ENCODE assay signal across 8 cellular contexts in genomic region chr17:38799501-38800236, GRCh38. TPM values are rescaled to one million over a fixed set of nuclear protein-coding genes. Genes with fewer than 3 reads are reported as not detected.
DNase-seq lines count a peak whose midpoint lies in the region; ATAC-seq and TF ChIP-seq lines count a peak whose summit lies in the region.

TSS of gene PIP4K2B (minus strand) at chr17:38799556. CDS start at chr17:38799424, 132 bp downstream.

- peak; percentile 98 for DNase-seq in ELF-1 (ENCODE audit: low read depth, low spot score)
- peak; percentile 99 for DNase-seq in H7
- DNase-seq in M059J (ENCODE audit: low read depth): peak; percentile 95
- peak; percentile 78 for DNase-seq in activated T-helper 9 cell treated with anti-CD3 and anti-CD28 coated beads, Interleukin-2, amount 50 U/mL, for 16 hours (ENCODE audit: low read depth)
- DNase-seq in fibroblast of peridontal ligament (ENCODE audit: extremely low read depth): peak; percentile 97
- DNase-seq in natural killer cell: peak; percentile 74
- peak; percentile 62 to 90 (median 85) for DNase-seq in stimulated activated naive CD4-positive, alpha-beta T cell (lab: John Stamatoyannopoulos, UW)

- peaks cover 8% of the 10 kb centered on the region for H3K36me3 ChIP-seq in H7 (replicated peaks; ENCODE audit: control insufficient read depth, insufficient read depth, low read length)

- peak within 1 kb of the TSS; percentile 91 for H3K4me3 Mint-ChIP-seq in natural killer cell

- H3K27me3 Mint-ChIP-seq in natural killer cell (ENCODE audit: low read depth in 2 of 2): no peaks in the 10 kb centered on the region

- peak within 1 kb of the TSS; percentile 88 to 92 for H3K27ac Mint-ChIP-seq in natural killer cell

- TF ChIP-seq CTCF in natural killer cell (IDR thresholded peaks at IDR 0.05): no peak

- no peaks in the 10 kb centered on the region for H3K9me3 Mint-ChIP-seq in natural killer cell

- H3K27me3 ChIP-seq in H7 (ENCODE audit: control insufficient read depth, insufficient read depth, low read length): no peaks in the 10 kb centered on the region

- H3K4me1 Mint-ChIP-seq in natural killer cell: peaks cover 28 to 36% of the 10 kb centered on the region in 2 donors

- peaks cover 5% of the 10 kb centered on the region for H3K36me3 Mint-ChIP-seq in natural killer cell

- peak; percentile 50; the same call in 1 of the 2 replicates for TF ChIP-seq POLR2A in Raji (IDR thresholded peaks at IDR 0.05; ENCODE audit: insufficient read depth, low read depth, low read length)

- H3K4me3 ChIP-seq in H7 (ENCODE audit: insufficient read depth, low read depth, low read length): peak within 1 kb of the TSS; percentile 94

- peak; percentile 75 to 88 (median 78) for ATAC-seq in natural killer cell

- intact Hi-C loops in natural killer cell (cut with micrococcal nuclease): no loop called here

RNA-seq across cellular contexts. Expression of gene PIP4K2B, which starts in this region (rescaled TPM):
- total RNA-seq in H7 (2014; rRNA removed; shearing (Covaris generic)): 48.5 and 51.7 TPM in 2 replicates
- total RNA-seq in M059J (2014; rRNA removed; shearing (Covaris generic)): 41.6 and 45.4 TPM in 2 replicates
- 10 to 100 TPM; 26.8 to 36.8 (median 36.3) TPM for total RNA-seq in natural killer cell

Comparison
In these comparisons a context has a peak if more than half of its experiments do, and no peak if none do; other contexts are left out.
1. Peak in every context shown above with its lines: DNase-seq, ATAC-seq and H3K4me3 ChIP-seq.